Comparison of ENCODE assay signal across 1 cellular context in genomic region chr16:67521095-67521804, GRCh38.
TF ChIP-seq lines count a peak whose summit lies in the region.

No MANE protein-coding gene starts in this region.

TF ChIP-seq in HEK293, 187 proteins besides CTCF, POLR2A, EP300 and RAD21 (continued from another document and continues in another):
- TF ChIP-seq PRDM10 (tag by site-specific recombination; IDR thresholded peaks at IDR 0.05): peak; percentile 84
- TF ChIP-seq, protein P1, sequence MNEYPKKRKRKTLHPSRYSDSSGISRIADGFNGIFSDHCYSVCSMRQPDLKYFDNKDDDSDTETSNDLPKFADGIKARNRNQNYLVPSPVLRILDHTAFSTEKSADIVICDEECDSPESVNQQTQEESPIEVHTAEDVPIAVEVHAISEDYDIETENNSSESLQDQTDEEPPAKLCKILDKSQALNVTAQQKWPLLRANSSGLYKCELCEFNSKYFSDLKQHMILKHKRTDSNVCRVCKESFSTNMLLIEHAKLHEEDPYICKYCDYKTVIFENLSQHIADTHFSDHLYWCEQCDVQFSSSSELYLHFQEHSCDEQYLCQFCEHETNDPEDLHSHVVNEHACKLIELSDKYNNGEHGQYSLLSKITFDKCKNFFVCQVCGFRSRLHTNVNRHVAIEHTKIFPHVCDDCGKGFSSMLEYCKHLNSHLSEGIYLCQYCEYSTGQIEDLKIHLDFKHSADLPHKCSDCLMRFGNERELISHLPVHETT (tag by site-specific recombination; IDR thresholded peaks at IDR 0.05): no peak
- TF ChIP-seq ZNF214 (tag by site-specific recombination; IDR thresholded peaks at IDR 0.05; ENCODE audit: borderline replicate concordance): no peak
- no peak for TF ChIP-seq ZNF175 (tag by site-specific recombination; IDR thresholded peaks at IDR 0.05)
- peak; percentile 53 for TF ChIP-seq SP7 (tag by site-specific recombination; IDR thresholded peaks at IDR 0.05)
- peak; percentile 79; the same call in 1 of the 2 replicates for TF ChIP-seq KLF7 (tag by site-specific recombination; IDR thresholded peaks at IDR 0.05; ENCODE audit: borderline replicate concordance)
- TF ChIP-seq ZNF10 (tag by site-specific recombination; IDR thresholded peaks at IDR 0.05): 0 out of 2 replicates have a peak, but pooled peaks have one; percentile 16
- no peak for TF ChIP-seq ZBTB21 (tag by site-specific recombination; IDR thresholded peaks at IDR 0.05)
- peak; percentile 48; the same call in 1 of the 2 replicates for TF ChIP-seq WT1 (tag by site-specific recombination; IDR thresholded peaks at IDR 0.05)
- no peak for TF ChIP-seq ZNF133 (tag by site-specific recombination; IDR thresholded peaks at IDR 0.05)
- TF ChIP-seq KLF1 (tag by site-specific recombination; IDR thresholded peaks at IDR 0.05): peak; percentile 91
- TF ChIP-seq ZNF658 (tag by site-specific recombination; IDR thresholded peaks at IDR 0.05): no peak
- peak; percentile 65; the same call in 1 of the 2 replicates for TF ChIP-seq ZNF629 (tag by site-specific recombination; IDR thresholded peaks at IDR 0.05)
- TF ChIP-seq ZNF292 (tag by site-specific recombination; IDR thresholded peaks at IDR 0.05; ENCODE audit: borderline replicate concordance, low read depth): no peak
- TF ChIP-seq, protein P2, sequence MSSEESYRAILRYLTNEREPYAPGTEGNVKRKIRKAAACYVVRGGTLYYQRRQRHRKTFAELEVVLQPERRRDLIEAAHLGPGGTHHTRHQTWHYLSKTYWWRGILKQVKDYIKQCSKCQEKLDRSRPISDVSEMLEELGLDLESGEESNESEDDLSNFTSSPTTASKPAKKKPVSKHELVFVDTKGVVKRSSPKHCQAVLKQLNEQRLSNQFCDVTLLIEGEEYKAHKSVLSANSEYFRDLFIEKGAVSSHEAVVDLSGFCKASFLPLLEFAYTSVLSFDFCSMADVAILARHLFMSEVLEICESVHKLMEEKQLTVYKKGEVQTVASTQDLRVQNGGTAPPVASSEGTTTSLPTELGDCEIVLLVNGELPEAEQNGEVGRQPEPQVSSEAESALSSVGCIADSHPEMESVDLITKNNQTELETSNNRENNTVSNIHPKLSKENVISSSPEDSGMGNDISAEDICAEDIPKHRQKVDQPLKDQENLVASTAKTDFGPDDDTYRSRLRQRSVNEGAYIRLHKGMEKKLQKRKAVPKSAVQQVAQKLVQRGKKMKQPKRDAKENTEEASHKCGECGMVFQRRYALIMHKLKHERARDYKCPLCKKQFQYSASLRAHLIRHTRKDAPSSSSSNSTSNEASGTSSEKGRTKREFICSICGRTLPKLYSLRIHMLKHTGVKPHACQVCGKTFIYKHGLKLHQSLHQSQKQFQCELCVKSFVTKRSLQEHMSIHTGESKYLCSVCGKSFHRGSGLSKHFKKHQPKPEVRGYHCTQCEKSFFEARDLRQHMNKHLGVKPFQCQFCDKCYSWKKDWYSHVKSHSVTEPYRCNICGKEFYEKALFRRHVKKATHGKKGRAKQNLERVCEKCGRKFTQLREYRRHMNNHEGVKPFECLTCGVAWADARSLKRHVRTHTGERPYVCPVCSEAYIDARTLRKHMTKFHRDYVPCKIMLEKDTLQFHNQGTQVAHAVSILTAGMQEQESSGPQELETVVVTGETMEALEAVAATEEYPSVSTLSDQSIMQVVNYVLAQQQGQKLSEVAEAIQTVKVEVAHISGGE (tag by site-specific recombination; conservative IDR thresholded peaks at IDR 0.05; ENCODE audit: low read depth): peak; percentile 41; the same call in 1 of the 2 replicates
- TF ChIP-seq, protein P3, sequence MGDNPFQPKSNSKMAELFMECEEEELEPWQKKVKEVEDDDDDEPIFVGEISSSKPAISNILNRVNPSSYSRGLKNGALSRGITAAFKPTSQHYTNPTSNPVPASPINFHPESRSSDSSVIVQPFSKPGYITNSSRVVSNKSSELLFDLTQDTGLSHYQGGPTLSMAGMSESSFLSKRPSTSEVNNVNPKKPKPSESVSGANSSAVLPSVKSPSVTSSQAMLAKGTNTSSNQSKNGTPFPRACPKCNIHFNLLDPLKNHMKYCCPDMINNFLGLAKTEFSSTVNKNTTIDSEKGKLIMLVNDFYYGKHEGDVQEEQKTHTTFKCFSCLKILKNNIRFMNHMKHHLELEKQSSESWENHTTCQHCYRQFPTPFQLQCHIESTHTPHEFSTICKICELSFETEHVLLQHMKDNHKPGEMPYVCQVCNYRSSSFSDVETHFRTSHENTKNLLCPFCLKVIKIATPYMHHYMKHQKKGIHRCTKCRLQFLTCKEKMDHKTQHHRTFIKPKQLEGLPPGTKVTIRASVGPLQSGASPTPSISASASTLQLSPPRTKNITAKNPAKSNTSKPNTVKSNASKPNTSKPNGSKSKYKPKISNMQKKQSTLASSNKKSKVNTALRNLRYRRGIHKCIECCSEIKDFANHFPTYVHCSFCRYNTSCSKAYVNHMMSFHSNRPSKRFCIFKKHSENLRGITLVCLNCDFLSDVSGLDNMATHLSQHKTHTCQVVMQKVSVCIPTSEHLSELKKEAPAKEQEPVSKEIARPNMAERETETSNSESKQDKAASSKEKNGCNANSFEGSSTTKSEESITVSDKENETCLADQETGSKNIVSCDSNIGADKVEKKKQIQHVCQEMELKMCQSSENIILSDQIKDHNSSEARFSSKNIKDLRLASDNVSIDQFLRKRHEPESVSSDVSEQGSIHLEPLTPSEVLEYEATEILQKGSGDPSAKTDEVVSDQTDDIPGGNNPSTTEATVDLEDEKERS (tag by site-specific recombination; IDR thresholded peaks at IDR 0.05): no peak
- TF ChIP-seq, protein P4, sequence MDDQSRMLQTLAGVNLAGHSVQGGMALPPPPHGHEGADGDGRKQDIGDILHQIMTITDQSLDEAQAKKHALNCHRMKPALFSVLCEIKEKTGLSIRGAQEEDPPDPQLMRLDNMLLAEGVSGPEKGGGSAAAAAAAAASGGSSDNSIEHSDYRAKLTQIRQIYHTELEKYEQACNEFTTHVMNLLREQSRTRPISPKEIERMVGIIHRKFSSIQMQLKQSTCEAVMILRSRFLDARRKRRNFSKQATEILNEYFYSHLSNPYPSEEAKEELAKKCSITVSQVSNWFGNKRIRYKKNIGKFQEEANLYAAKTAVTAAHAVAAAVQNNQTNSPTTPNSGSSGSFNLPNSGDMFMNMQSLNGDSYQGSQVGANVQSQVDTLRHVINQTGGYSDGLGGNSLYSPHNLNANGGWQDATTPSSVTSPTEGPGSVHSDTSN (CRISPR knock-in tag; IDR thresholded peaks at IDR 0.05): peak; percentile 41; the same call in 1 of the 2 replicates
- TF ChIP-seq, protein P5, sequence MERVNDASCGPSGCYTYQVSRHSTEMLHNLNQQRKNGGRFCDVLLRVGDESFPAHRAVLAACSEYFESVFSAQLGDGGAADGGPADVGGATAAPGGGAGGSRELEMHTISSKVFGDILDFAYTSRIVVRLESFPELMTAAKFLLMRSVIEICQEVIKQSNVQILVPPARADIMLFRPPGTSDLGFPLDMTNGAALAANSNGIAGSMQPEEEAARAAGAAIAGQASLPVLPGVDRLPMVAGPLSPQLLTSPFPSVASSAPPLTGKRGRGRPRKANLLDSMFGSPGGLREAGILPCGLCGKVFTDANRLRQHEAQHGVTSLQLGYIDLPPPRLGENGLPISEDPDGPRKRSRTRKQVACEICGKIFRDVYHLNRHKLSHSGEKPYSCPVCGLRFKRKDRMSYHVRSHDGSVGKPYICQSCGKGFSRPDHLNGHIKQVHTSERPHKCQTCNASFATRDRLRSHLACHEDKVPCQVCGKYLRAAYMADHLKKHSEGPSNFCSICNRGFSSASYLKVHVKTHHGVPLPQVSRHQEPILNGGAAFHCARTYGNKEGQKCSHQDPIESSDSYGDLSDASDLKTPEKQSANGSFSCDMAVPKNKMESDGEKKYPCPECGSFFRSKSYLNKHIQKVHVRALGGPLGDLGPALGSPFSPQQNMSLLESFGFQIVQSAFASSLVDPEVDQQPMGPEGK (tag by site-specific recombination; IDR thresholded peaks at IDR 0.05): peak; percentile 94
- peak; percentile 78 for TF ChIP-seq ZNF423 (tag by site-specific recombination; IDR thresholded peaks at IDR 0.05)
- no peak for TF ChIP-seq PRDM4 (tag by site-specific recombination; IDR thresholded peaks at IDR 0.05)
- TF ChIP-seq MEIS1 (CRISPR knock-in tag; IDR thresholded peaks at IDR 0.05; ENCODE audit: borderline replicate concordance): no peak
- TF ChIP-seq ZNF521 (tag by site-specific recombination; IDR thresholded peaks at IDR 0.05): no peak
- no peak for TF ChIP-seq ZNF776 (tag by site-specific recombination; IDR thresholded peaks at IDR 0.05; ENCODE audit: borderline replicate concordance)
- TF ChIP-seq ZNF311 (tag by site-specific recombination; IDR thresholded peaks at IDR 0.05; ENCODE audit: borderline replicate concordance): no peak
- no peak for TF ChIP-seq ZNF114 (tag by site-specific recombination; IDR thresholded peaks at IDR 0.05)
- TF ChIP-seq, protein P6, sequence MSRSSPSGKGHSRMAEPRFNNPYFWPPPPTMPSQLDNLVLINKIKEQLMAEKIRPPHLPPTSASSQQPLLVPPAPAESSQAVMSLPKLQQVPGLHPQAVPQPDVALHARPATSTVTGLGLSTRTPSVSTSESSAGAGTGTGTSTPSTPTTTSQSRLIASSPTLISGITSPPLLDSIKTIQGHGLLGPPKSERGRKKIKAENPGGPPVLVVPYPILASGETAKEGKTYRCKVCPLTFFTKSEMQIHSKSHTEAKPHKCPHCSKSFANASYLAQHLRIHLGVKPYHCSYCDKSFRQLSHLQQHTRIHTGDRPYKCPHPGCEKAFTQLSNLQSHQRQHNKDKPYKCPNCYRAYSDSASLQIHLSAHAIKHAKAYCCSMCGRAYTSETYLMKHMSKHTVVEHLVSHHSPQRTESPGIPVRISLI (tag by site-specific recombination; IDR thresholded peaks at IDR 0.05): no peak
- no peak for TF ChIP-seq ZNF830 (tag by site-specific recombination; IDR thresholded peaks at IDR 0.05; ENCODE audit: low read depth)
- TF ChIP-seq ZNF510 (tag by site-specific recombination; IDR thresholded peaks at IDR 0.05; ENCODE audit: insufficient replicate concordance): no peak
- no peak for TF ChIP-seq ZSCAN16 (tag by site-specific recombination; IDR thresholded peaks at IDR 0.05)
- TF ChIP-seq BCL11B (tag by site-specific recombination; IDR thresholded peaks at IDR 0.05; ENCODE audit: low read depth): no peak
- TF ChIP-seq ZEB2 (tag by site-specific recombination; IDR thresholded peaks at IDR 0.05): peak; percentile 80
- TF ChIP-seq ZNF76 (tag by site-specific recombination; IDR thresholded peaks at IDR 0.05; ENCODE audit: borderline replicate concordance, low read depth): no peak
- peak; percentile 56 for TF ChIP-seq ZSCAN30 (tag by site-specific recombination; IDR thresholded peaks at IDR 0.05)
- peak; percentile 81 for TF ChIP-seq ZNF660 (tag by site-specific recombination; IDR thresholded peaks at IDR 0.05)
